ENCODE assay signal across 23 cellular contexts in genomic region chr15:66016199-66016598, GRCh38.
DNase-seq lines count a peak whose midpoint lies in the region; ATAC-seq, FAIRE-seq and TF ChIP-seq lines count a peak whose summit lies in the region.
"Had no signal": no experiment of that assay in that cellular context is flagged by ENCODE, and none has a peak within 500 bp of the region (broad histone marks: within the 10 kb centered on the region; RNA-seq: fewer than 3 reads in every experiment).

No MANE protein-coding gene starts in this region.

- no peak for FAIRE-seq in kidney (lab: Jason Lieb, UNC)
- FAIRE-seq: GM18507 had no signal

- H3K9me3 Mint-ChIP-seq in progenitor cell of endocrine pancreas (ENCODE audit: low read depth) (no peaks in the 10 kb centered on the region), MCF 10A (ENCODE audit: unreplicated experiment) (no peaks in the 10 kb centered on the region)
- H3K9me3 Mint-ChIP-seq: CD8-positive, alpha-beta T cell; GM23338 had no signal

- no peaks in the 10 kb centered on the region for H3K4me1 Mint-ChIP-seq in progenitor cell of endocrine pancreas (ENCODE audit: low read depth)
- H3K4me1 Mint-ChIP-seq in MCF 10A (ENCODE audit: insufficient read depth, unreplicated experiment): no peaks in the 10 kb centered on the region

- DNase-seq in Caki2 (ENCODE audit: low read depth): peak; percentile 50
- DNase-seq in NCI-H526 (lab: John Stamatoyannopoulos, UW): peak; percentile 32 to 48
- DNase-seq in kidney epithelial cell (ENCODE audit: low read depth): peak; percentile 19
- no peak for DNase-seq in progenitor cell of endocrine pancreas (ENCODE audit: low spot score, unreplicated experiment)
- DNase-seq in MCF 10A (ENCODE audit: unreplicated experiment): no peak
- no peak for DNase-seq in kidney
- DNase-seq: C1 segment of cervical spinal cord; Calu3; CD8-positive, alpha-beta T cell; DMS53; GDM1; HCEC 1CT; IMR-90; NCI-H1417 treated with DMSO at 0.1 percent for 48 hours; NCI-H187; NCI-H2107; NCI-H510A treated with DMSO at 0.1 percent for 48 hours; PC-9 had no signal

- H3K27ac Mint-ChIP-seq in progenitor cell of endocrine pancreas: no peak overlapping the region
- H3K27ac Mint-ChIP-seq in MCF 10A (ENCODE audit: low read depth, unreplicated experiment): no peak overlapping the region
- H3K27ac Mint-ChIP-seq: CD8-positive, alpha-beta T cell had no signal

- H3K4me1 ChIP-seq in kidney (ENCODE audit: control insufficient read depth in 1 of 2, insufficient read depth in 1 of 2, low read depth in 1 of 2, low read length in 2 of 2): no peaks in the 10 kb centered on the region

- no peaks in the 10 kb centered on the region for H3K36me3 Mint-ChIP-seq in progenitor cell of endocrine pancreas (ENCODE audit: insufficient read depth)
- H3K36me3 Mint-ChIP-seq in MCF 10A (ENCODE audit: insufficient read depth, unreplicated experiment): no peaks in the 10 kb centered on the region
- H3K36me3 Mint-ChIP-seq: CD8-positive, alpha-beta T cell had no signal

- H3K27ac ChIP-seq in kidney (ENCODE audit: low read depth in 2 of 2, low read length in 2 of 2): no peak overlapping the region
- H3K27ac ChIP-seq: KMS-11, PC-9 had no signal

- in situ Hi-C loops in Caki2 (cut with HindIII; ENCODE audit: low pct_unique_long_range_greater_than_20kb, low sequenced_read_pairs): no loop called here

- H3K27me3 Mint-ChIP-seq in progenitor cell of endocrine pancreas (peaks cover 12% of the 10 kb centered on the region), MCF 10A (ENCODE audit: insufficient read depth, unreplicated experiment) (peaks cover 60% of the 10 kb centered on the region)

- H3K4me3 ChIP-seq in kidney epithelial cell (ENCODE audit: low read depth, low read length): no peak overlapping the region
- no peak overlapping the region for H3K4me3 ChIP-seq in kidney (ENCODE audit: low read length in 2 of 2)
- H3K4me3 ChIP-seq: GM23338, PC-9 had no signal

- peaks cover 0 to 2% of the 10 kb centered on the region in 2 donors for H3K9me3 ChIP-seq in kidney (ENCODE audit: control insufficient read depth in 1 of 2, low read length in 2 of 2)

- no peaks in the 10 kb centered on the region for H3K27me3 ChIP-seq in kidney epithelial cell (ENCODE audit: control insufficient read depth, insufficient read depth, low read length)

- TF ChIP-seq CTCF in kidney epithelial cell (IDR thresholded peaks at IDR 0.05; ENCODE audit: insufficient read depth, low read length, poor library complexity, severe bottlenecking) (peak; percentile 33), progenitor cell of endocrine pancreas (IDR thresholded peaks at IDR 0.05; ENCODE audit: unreplicated experiment) (peak; percentile 15), MCF 10A (IDR thresholded peaks at IDR 0.05; ENCODE audit: unreplicated experiment) (no peak), kidney (IDR thresholded peaks at IDR 0.05; ENCODE audit: borderline replicate concordance, extremely low read depth, insufficient read depth) (no peak)

- H3K9ac ChIP-seq in kidney (ENCODE audit: low read length in 2 of 2): no peak overlapping the region
- H3K9ac ChIP-seq: KMS-11 had no signal

- CTCF ChIA-PET in MCF 10A (lab: Yijun Ruan, JAX): interaction anchor here (0.6 kb wide), 1 partner anchor 1312 kb away, joined by 4 read pairs; no protein-coding TSS in a partner anchor

- H3K36me3 ChIP-seq in kidney epithelial cell (ENCODE audit: control insufficient read depth, insufficient read depth, low read length) (no peaks in the 10 kb centered on the region), kidney (ENCODE audit: control insufficient read depth in 1 of 2, insufficient read depth in 2 of 2, low read length in 2 of 2) (no peaks in the 10 kb centered on the region)

- H3K4me3 Mint-ChIP-seq in progenitor cell of endocrine pancreas (ENCODE audit: low read depth) (no peak overlapping the region), MCF 10A (ENCODE audit: unreplicated experiment) (no peak overlapping the region)
- H3K4me3 Mint-ChIP-seq: CD8-positive, alpha-beta T cell; GM23338 had no signal

- no peak for ATAC-seq in GM18511 (IDR thresholded peaks at IDR 0.05; ENCODE audit: unreplicated experiment)
- ATAC-seq: CD8-positive, alpha-beta T cell; SK-N-SH treated with all-trans-retinoic acid at 6 μM for 48 hours had no signal

- POLR2A ChIA-PET in MCF 10A (lab: Yijun Ruan, JAX): no interaction called here

- intact Hi-C loops in MCF 10A (cut with micrococcal nuclease): no loop called here
- intact Hi-C loops in kidney (cut with DNase I): no loop called here

- no TSS peak for BruUV-seq in MCF 10A (replicated peaks; lab: Mats Ljungman, UMichigan)

Comparison
In these comparisons a context has a peak if more than half of its experiments do, and no peak if none do; other contexts are left out.
1. DNase-seq: peak in Caki2 (single experiment), NCI-H526 (2 of 2) and kidney epithelial cell (single experiment); none in progenitor cell of endocrine pancreas (single experiment), MCF 10A (single experiment) and kidney (single experiment).
2. CTCF ChIP-seq: peak in kidney epithelial cell (single experiment) and progenitor cell of endocrine pancreas (single experiment); none in MCF 10A (single experiment) and kidney (single experiment).